Comparison of ENCODE assay signal across 24 cellular contexts in the genomic region with DNA sequence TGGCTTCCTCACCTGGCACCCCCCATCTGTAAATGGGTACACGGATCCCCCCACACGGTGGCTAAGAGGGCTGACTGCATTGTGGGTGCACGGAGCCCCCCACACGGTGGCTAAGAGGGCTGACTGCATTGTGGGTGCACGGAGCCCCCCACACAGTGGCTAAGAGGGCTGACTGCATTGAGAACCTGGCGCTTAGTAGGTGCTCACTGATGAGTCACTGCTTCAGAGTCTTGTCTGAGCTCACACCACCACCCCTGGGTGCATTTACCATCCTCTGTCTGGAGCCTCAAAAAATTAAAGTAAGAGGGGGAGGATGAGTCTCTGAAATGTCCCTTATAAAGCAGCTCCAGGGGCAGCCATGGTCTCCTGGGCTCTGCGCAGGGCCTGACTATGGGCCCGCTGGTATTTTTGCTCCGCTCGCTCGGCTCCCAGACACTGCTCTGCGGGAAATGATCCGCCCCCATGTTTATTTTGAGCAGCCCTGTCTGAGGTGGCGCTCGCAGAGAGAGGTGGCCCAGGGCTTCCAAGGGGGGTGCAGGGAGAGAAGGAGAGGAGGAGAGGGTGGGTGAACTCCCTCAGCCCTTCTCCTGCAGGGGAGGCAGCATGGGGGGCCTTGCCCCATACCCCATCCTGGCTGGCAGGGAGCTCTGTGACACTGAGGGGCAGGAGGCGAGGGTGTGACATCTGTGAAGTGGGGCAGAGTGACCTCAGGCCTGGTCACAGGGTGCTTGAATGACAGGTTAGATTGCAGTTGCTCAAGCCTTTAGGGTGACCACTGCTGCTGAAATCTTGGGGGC.
"Had no signal": no experiment of that assay in that cellular context is flagged by ENCODE, and none has a peak within 500 bp of the region (broad histone marks: within the 10 kb centered on the region; RNA-seq: fewer than 3 reads in every experiment).

No MANE protein-coding gene starts in this region.

- H3K36me3 ChIP-seq: neutrophil, prostate gland, right atrium auricular region, sigmoid colon, tibial artery, upper lobe of left lung had no signal

- DNase-seq: effector CD4-positive, alpha-beta T cell; hypothalamus; immature natural killer cell; islet precursor cell; kidney glomerular epithelial cell; natural killer cell; sigmoid colon; stimulated activated CD4-positive, alpha-beta T cell treated with anti-CD3 and anti-CD28 coated beads, Interleukin-2, amount 100 ng/mL, for 24 hours; stimulated activated CD4-positive, alpha-beta T cell treated with anti-CD3 and anti-CD28 coated beads, Interleukin-4, amount 100 ng/mL, for 24 hours; stimulated activated naive CD8-positive, alpha-beta T cell treated with anti-CD3 and anti-CD28 coated beads, Interleukin-15, Interleukin-2, amounts not matched to agents 100 U/mL and 50 U/mL, for 24 hours; substantia nigra; testis; tibial artery; upper lobe of left lung had no signal

- FAIRE-seq: colon, frontal cortex, urothelium cell line had no signal

- H3K4me3 ChIP-seq: dorsolateral prefrontal cortex, lung, prostate gland, right atrium auricular region, sigmoid colon, testis, tibial artery, upper lobe of left lung had no signal

- H3K27ac ChIP-seq: neutrophil, prostate gland, right atrium auricular region, sigmoid colon, testis, tibial artery, upper lobe of left lung had no signal

- H3K9me3 ChIP-seq: neutrophil, prostate gland, sigmoid colon, testis, upper lobe of left lung had no signal

- H3K27me3 ChIP-seq: right atrium auricular region, testis, upper lobe of left lung had no signal

- H3K4me1 ChIP-seq: prostate gland, right atrium auricular region, testis, tibial artery, upper lobe of left lung had no signal

- ATAC-seq: left lobe of liver; natural killer cell; stimulated activated memory B cell treated with anti-CD40 and anti-IgM and Interleukin-4, amounts not matched to agents 10 μg/mL and 1 μg/mL and 100 μg/mL, for 72 hours; stimulated activated naive CD8-positive, alpha-beta T cell treated with anti-CD3 and anti-CD28 coated beads, Interleukin-15, Interleukin-2, amounts not matched to agents 100 U/mL and 50 U/mL, for 24 hours had no signal
